Comparison of ENCODE assay signal across 28 cellular contexts in the genomic region with DNA sequence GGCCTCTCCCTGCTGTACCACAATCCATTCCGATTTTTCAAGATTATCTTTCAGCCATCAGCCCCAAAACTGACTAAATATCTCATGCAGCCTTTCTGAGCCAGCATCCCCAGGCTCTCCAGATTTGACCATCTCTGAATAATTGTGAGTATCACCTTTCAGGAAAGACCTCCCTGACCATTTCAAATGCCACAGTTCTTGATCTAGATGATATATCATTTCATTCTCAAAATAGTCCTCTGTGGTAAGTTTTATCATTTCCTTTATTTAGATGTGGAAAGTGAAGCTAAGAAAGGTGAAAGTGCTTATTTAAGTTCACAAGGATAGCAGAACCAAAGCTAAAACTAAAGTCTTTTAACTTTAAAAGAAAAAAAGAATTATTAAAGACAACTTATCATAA.
DNase-seq lines count a peak whose midpoint lies in the region; ATAC-seq, FAIRE-seq and TF ChIP-seq lines count a peak whose summit lies in the region.
"Had no signal": no experiment of that assay in that cellular context is flagged by ENCODE, and none has a peak within 500 bp of the region (broad histone marks: within the 10 kb centered on the region; RNA-seq: fewer than 3 reads in every experiment).

No MANE protein-coding gene starts in this region.

- H3K9me3 Mint-ChIP-seq in type B pancreatic cell: peaks cover 4% of the 10 kb centered on the region
- H3K9me3 Mint-ChIP-seq in effector memory CD8-positive, alpha-beta T cell: peaks cover 0 to 2% of the 10 kb centered on the region in 2 donors

- peak overlapping the region; percentile 2 for H2BK12ac ChIP-seq in trophoblast cell (ENCODE audit: low read length)

- no peak for TF ChIP-seq POLR2A in GM12878 (IDR thresholded peaks at IDR 0.05; ENCODE audit: low read depth, low read length)

- no peak for FAIRE-seq in GM12878 (lab: Jason Lieb, UNC)
- FAIRE-seq: A204.1, GM12891, GM19239 had no signal

- no peak overlapping the region for H4K91ac ChIP-seq in trophoblast cell (ENCODE audit: low read depth, low read length)

- 0% methylated on average over 1 of the region's 1 CpG for WGBS in GM12878 (ENCODE audit: insufficient coverage, insufficient replicate concordance, low lambda C conversion rate, missing lambda C conversion rate)
- no CpG with 5 or more reads among the region's 1 CpG for WGBS in trophoblast cell (ENCODE audit: extremely low coverage, insufficient coverage, insufficient read length)

- H2AFZ ChIP-seq in GM12878 (ENCODE audit: control insufficient read depth, low read depth, low read length) (no peak overlapping the region), trophoblast cell (ENCODE audit: insufficient read depth, low read length, poor library complexity) (no peak overlapping the region)

- peak overlapping the region; percentile 45 for H2BK120ac ChIP-seq in trophoblast cell (ENCODE audit: insufficient read depth, low read length, poor library complexity)

- H3K36me3 ChIP-seq in GM12878 (ENCODE audit: control insufficient read depth in 2 of 2, insufficient read depth in 2 of 2, low read length in 1 of 2): no peaks in the 10 kb centered on the region
- H3K36me3 ChIP-seq in trophoblast cell (ENCODE audit: control insufficient read depth in 1 of 2, insufficient read depth in 2 of 2, low read length in 2 of 2): no peaks in the 10 kb centered on the region
- H3K36me3 ChIP-seq: BE2C, BLaER1 had no signal

- no peaks in the 10 kb centered on the region for H3K27me3 Mint-ChIP-seq in type B pancreatic cell
- peaks cover 0 to 8% of the 10 kb centered on the region in 2 donors for H3K27me3 Mint-ChIP-seq in effector memory CD8-positive, alpha-beta T cell
- H3K27me3 Mint-ChIP-seq: CD4-positive, CD25-positive, alpha-beta regulatory T cell; CD8-positive, alpha-beta memory T cell had no signal

- no peaks in the 10 kb centered on the region for H3K9me3 ChIP-seq in GM12878 (replicated peaks; ENCODE audit: control insufficient read depth, insufficient read depth, low read length)
- no peaks in the 10 kb centered on the region for H3K9me3 ChIP-seq in trophoblast cell (ENCODE audit: insufficient read depth, low read depth, low read length)
- H3K9me3 ChIP-seq: BE2C, BLaER1 had no signal

- no peak overlapping the region for H4K8ac ChIP-seq in trophoblast cell (ENCODE audit: low read depth, low read length)

- RAD21 ChIA-PET in GM12878 (lab: Charles Lee; ENCODE audit: unreplicated experiment): interaction anchor here (0.9 to 9.9 kb wide), 11 partner anchors 9 to 249 kb away, joined by 3 to 167 read pairs (median 4); partner anchors contain the start of gene PLPP3

- H3K79me1 ChIP-seq in trophoblast cell (ENCODE audit: low read length): peaks cover 21% of the 10 kb centered on the region

- no peak overlapping the region for H3K4me2 ChIP-seq in GM12878 (ENCODE audit: control insufficient read depth, insufficient read depth)
- H3K4me2 ChIP-seq in trophoblast cell (ENCODE audit: low read length): no peak overlapping the region
- H3K4me2 ChIP-seq: BLaER1 had no signal

- H3K79me2 ChIP-seq in GM12878 (ENCODE audit: control insufficient read depth, insufficient read depth, low read length) (no peaks in the 10 kb centered on the region), trophoblast cell (ENCODE audit: control insufficient read depth, insufficient read depth, low read length, poor library complexity) (peaks cover 1% of the 10 kb centered on the region)

- DNase-seq in RPMI7951 (ENCODE audit: low read depth) (peak; percentile 3), GM12878 (ENCODE audit: low read depth, low spot score) (no peak), trophoblast cell (no peak), type B pancreatic cell (ENCODE audit: extremely low spot score, unreplicated experiment) (no peak), NCI-H1048 (lab: John Stamatoyannopoulos, UW) (no peak), foreskin melanocyte (no peak), NCI-H2029 (lab: John Stamatoyannopoulos, UW) (no peak)
- DNase-seq in effector memory CD8-positive, alpha-beta T cell: no peak
- DNase-seq: 8988T; ACHN; BE2C; C1 segment of cervical spinal cord; CD4-positive, alpha-beta memory T cell; CD4-positive, CD25-positive, alpha-beta regulatory T cell; CD8-positive, alpha-beta memory T cell; COR-L47; DMS 273 treated with DMSO at 0.1 percent for 48 hours; DMS153; DMS53; DMS79; DND-41; EL; GDM1 had no signal

- peaks cover 5% of the 10 kb centered on the region for H3K36me3 Mint-ChIP-seq in type B pancreatic cell
- H3K36me3 Mint-ChIP-seq in effector memory CD8-positive, alpha-beta T cell (ENCODE audit: insufficient read depth): peaks cover 3% of the 10 kb centered on the region
- H3K36me3 Mint-ChIP-seq: CD14-positive monocyte; CD4-positive, alpha-beta memory T cell; CD4-positive, CD25-positive, alpha-beta regulatory T cell; CD8-positive, alpha-beta memory T cell had no signal

- TF ChIP-seq CTCF in GM12878 (IDR thresholded peaks at IDR 0.05 in 2 of 3, conservative IDR thresholded peaks at IDR 0.05 in 1 of 3; ENCODE audit: control insufficient read depth in 2 of 3, extremely low read depth in 1 of 3, insufficient read depth in 1 of 3, low read depth in 3 of 3, low read length in 3 of 3) (no peak), type B pancreatic cell (conservative IDR thresholded peaks at IDR 0.05) (no peak)

- no peak for ATAC-seq in GM12878
- no peak for ATAC-seq in effector memory CD8-positive, alpha-beta T cell (replicated peaks)

- H3K9ac ChIP-seq in GM12878 (ENCODE audit: control insufficient read depth, insufficient read depth, low read length) (no peak overlapping the region), trophoblast cell (ENCODE audit: low read length) (no peak overlapping the region)
- H3K9ac ChIP-seq: BLaER1 had no signal

- no peak overlapping the region for H3K23ac ChIP-seq in trophoblast cell (ENCODE audit: low read length)

- POLR2A ChIA-PET in GM12878 (lab: Charles Lee): interaction anchor here (0.6 to 2.7 kb wide), 5 partner anchors 37 to 244 kb away, joined by 3 to 9 read pairs (median 3); partner anchors contain the start of gene PLPP3

- H3K4me3 ChIP-seq in GM12878 (no peak overlapping the region), trophoblast cell (ENCODE audit: low read depth, low read length) (no peak overlapping the region)
- H3K4me3 ChIP-seq: BLaER1 had no signal

- BruUV-seq in GM12878 (replicated peaks; lab: Mats Ljungman, UMichigan): no TSS peak

- SMC1A ChIA-PET in GM12878 (lab: Charles Lee; ENCODE audit: uncharacterized antibody, unreplicated experiment): interaction anchor here (0.9 to 10.3 kb wide), 27 partner anchors 9 to 248 kb away, joined by 3 to 73 read pairs (median 5); no protein-coding TSS in a partner anchor

- H3K4me1 Mint-ChIP-seq in type B pancreatic cell (ENCODE audit: unreplicated experiment): peaks cover 46% of the 10 kb centered on the region
- H3K4me1 Mint-ChIP-seq in effector memory CD8-positive, alpha-beta T cell (ENCODE audit: low read depth in 2 of 2): no peaks in the 10 kb centered on the region
- H3K4me1 Mint-ChIP-seq: CD4-positive, alpha-beta memory T cell; CD4-positive, CD25-positive, alpha-beta regulatory T cell; CD8-positive, alpha-beta memory T cell had no signal

- no peak for TF ChIP-seq EP300 in GM12878 (IDR thresholded peaks at IDR 0.05; ENCODE audit: borderline replicate concordance in 1 of 2, control insufficient read depth in 1 of 2, low read depth in 2 of 2, low read length in 2 of 2)

- H3K27ac Mint-ChIP-seq in type B pancreatic cell: no peak overlapping the region
- H3K27ac Mint-ChIP-seq in effector memory CD8-positive, alpha-beta T cell: no peak overlapping the region
- H3K27ac Mint-ChIP-seq: CD14-positive monocyte; CD4-positive, alpha-beta memory T cell; CD4-positive, CD25-positive, alpha-beta regulatory T cell; CD8-positive, alpha-beta memory T cell had no signal

- H3K27me3 ChIP-seq in GM12878 (replicated peaks in 1 of 2; ENCODE audit: control insufficient read depth in 2 of 2, insufficient read depth in 2 of 2, low read length in 1 of 2): no peaks in the 10 kb centered on the region
- H3K27me3 ChIP-seq in trophoblast cell (ENCODE audit: insufficient read depth, low read length): no peaks in the 10 kb centered on the region
- H3K27me3 ChIP-seq: BE2C, BLaER1 had no signal

- no peak overlapping the region for H2AK5ac ChIP-seq in trophoblast cell (ENCODE audit: low read length)

- intact Hi-C loops in GM12878 (cut with micrococcal nuclease; ENCODE audit: unreplicated experiment): loop anchor here (10.0 kb wide), 1 partner anchor 461 kb away; no protein-coding TSS in a partner anchor

- H4K12ac ChIP-seq in trophoblast cell (ENCODE audit: low read depth, low read length): no peak overlapping the region

- H3K27ac ChIP-seq in GM12878 (ENCODE audit: control insufficient read depth, insufficient read depth): no peak overlapping the region
- no peak overlapping the region for H3K27ac ChIP-seq in trophoblast cell (ENCODE audit: low read depth, low read length)
- H3K27ac ChIP-seq: BLaER1 had no signal

- no peak for TF ChIP-seq RAD21 in GM12878 (IDR thresholded peaks at IDR 0.05; ENCODE audit: insufficient read depth, low read depth, low read length)

- CTCF ChIA-PET in GM12878 (lab: Yijun Ruan, JAX): interaction anchor here (0.6 to 4.6 kb wide), 8 partner anchors 9 to 249 kb away, joined by 3 to 17 read pairs (median 3); no protein-coding TSS in a partner anchor

- H2BK5ac ChIP-seq in trophoblast cell (ENCODE audit: low read depth, low read length, poor library complexity): no peak overlapping the region

- no peak overlapping the region for H3K14ac ChIP-seq in trophoblast cell (ENCODE audit: low read length)

- H3K4ac ChIP-seq in trophoblast cell (ENCODE audit: low read depth, low read length): no peak overlapping the region

- H3K18ac ChIP-seq in trophoblast cell (ENCODE audit: low read length): no peak overlapping the region

- in situ Hi-C loops in GM12878 (cut with MboI): no loop called here

- H4K20me1 ChIP-seq in GM12878 (ENCODE audit: control insufficient read depth, insufficient read depth): no peaks in the 10 kb centered on the region
- H4K20me1 ChIP-seq: BLaER1 had no signal

- peak overlapping the region; percentile 18 for H3K4me3 Mint-ChIP-seq in type B pancreatic cell
- H3K4me3 Mint-ChIP-seq in effector memory CD8-positive, alpha-beta T cell: no peak overlapping the region
- H3K4me3 Mint-ChIP-seq: CD14-positive monocyte; CD4-positive, alpha-beta memory T cell; CD4-positive, CD25-positive, alpha-beta regulatory T cell; CD8-positive, alpha-beta memory T cell had no signal

- H3K4me1 ChIP-seq in GM12878 (ENCODE audit: control insufficient read depth, insufficient read depth, low read length) (no peaks in the 10 kb centered on the region), trophoblast cell (ENCODE audit: control insufficient read depth in 1 of 2, insufficient read depth in 2 of 2, low read length in 2 of 2) (peaks cover 8 to 14% of the 10 kb centered on the region in 2 experiments)
- H3K4me1 ChIP-seq: BE2C, BLaER1 had no signal

TF ChIP-seq in GM12878, 131 proteins besides CTCF, POLR2A, EP300 and RAD21:
- TF ChIP-seq RUNX3 (IDR thresholded peaks at IDR 0.05; ENCODE audit: low read length): peak; percentile 61; the same call in 1 of the 2 replicates
- TF ChIP-seq MEF2B (IDR thresholded peaks at IDR 0.05; ENCODE audit: partially characterized antibody, poor library complexity, severe bottlenecking): peak; percentile 50
- TF ChIP-seq NFIC (IDR thresholded peaks at IDR 0.05; ENCODE audit: low read depth, low read length): peak; percentile 43; the same call in 1 of the 2 replicates
- no peak for TF ChIP-seq CBX3 (IDR thresholded peaks at IDR 0.05; ENCODE audit: borderline replicate concordance, low read depth)
